Comparison of ENCODE assay signal across 12 cellular contexts in genomic region chr3:141414800-141415462, GRCh38. TPM values are rescaled to one million over a fixed set of nuclear protein-coding genes. Genes with fewer than 3 reads are reported as not detected.
DNase-seq lines count a peak whose midpoint lies in the region; ATAC-seq, FAIRE-seq and TF ChIP-seq lines count a peak whose summit lies in the region.
"Had no signal": no experiment of that assay in that cellular context is flagged by ENCODE, and none has a peak within 500 bp of the region (broad histone marks: within the 10 kb centered on the region; RNA-seq: fewer than 3 reads in every experiment).

No MANE protein-coding gene starts in this region.

- peaks cover 5% of the 10 kb centered on the region for H3K9me3 Mint-ChIP-seq in stimulated activated naive CD8-positive, alpha-beta T cell treated with anti-CD3 and anti-CD28 coated beads, Interleukin-15, Interleukin-2, amounts not matched to agents 100 ng/mL and 50 ng/mL, for 24 hours
- H3K9me3 Mint-ChIP-seq in stimulated activated naive CD8-positive, alpha-beta T cell treated with anti-CD3 and anti-CD28 coated beads, Interleukin-15, amount 100 ng/mL, for 72 hours, result peaks cover 7 to 10% of the 10 kb centered on the region in 2 donors
- H3K9me3 Mint-ChIP-seq: activated T-cell treated with anti-CD3 and anti-CD28 coated beads, Interleukin-2, amount 50 U/mL, for 4 hours had no signal

- WGBS in GM12878 (ENCODE audit: insufficient coverage, insufficient replicate concordance, low lambda C conversion rate, missing lambda C conversion rate), result 61% methylated on average over 5 of the region's 5 CpGs
- WGBS in mesenchymal stem cell, result 77% methylated on average over 5 of the region's 5 CpGs

- H4K91ac ChIP-seq in mesenchymal stem cell (ENCODE audit: low read length), result peak overlapping the region; percentile 29

- POLR2A ChIA-PET in GM12878 (lab: Charles Lee), result no interaction called here

- FAIRE-seq in GM12878 (lab: Jason Lieb, UNC), result no peak

- H2AFZ ChIP-seq in GM12878 (ENCODE audit: control insufficient read depth, low read depth, low read length) (no peak overlapping the region), mesenchymal stem cell (ENCODE audit: low read depth, low read length) (no peak overlapping the region)

- H3K79me2 ChIP-seq in GM12878 (ENCODE audit: control insufficient read depth, insufficient read depth, low read length), result peaks cover 85% of the 10 kb centered on the region

- no peak for TF ChIP-seq CTCF in GM12878 (IDR thresholded peaks at IDR 0.05 in 2 of 3, conservative IDR thresholded peaks at IDR 0.05 in 1 of 3; ENCODE audit: control insufficient read depth in 2 of 3, extremely low read depth in 1 of 3, insufficient read depth in 1 of 3, low read depth in 3 of 3, low read length in 3 of 3)

- no TSS peak for BruUV-seq in GM12878 (replicated peaks; lab: Mats Ljungman, UMichigan)

- H3K4me1 ChIP-seq in GM12878 (ENCODE audit: control insufficient read depth, insufficient read depth, low read length) (peaks cover 37% of the 10 kb centered on the region), mesenchymal stem cell (ENCODE audit: control insufficient read depth, insufficient read depth, low read depth, low read length) (peaks cover 17% of the 10 kb centered on the region)

- peak overlapping the region in 1 of 2 experiments; percentile 85 for H3K18ac ChIP-seq in mesenchymal stem cell (ENCODE audit: low read depth in 1 of 2, low read length in 2 of 2)

- no peaks in the 10 kb centered on the region for H3K27me3 Mint-ChIP-seq in stimulated activated naive CD8-positive, alpha-beta T cell treated with anti-CD3 and anti-CD28 coated beads, Interleukin-15, Interleukin-2, amounts not matched to agents 100 ng/mL and 50 ng/mL, for 24 hours
- H3K27me3 Mint-ChIP-seq in stimulated activated naive CD8-positive, alpha-beta T cell treated with anti-CD3 and anti-CD28 coated beads, Interleukin-15, amount 100 ng/mL, for 72 hours, result no peaks in the 10 kb centered on the region

- H3K27me3 ChIP-seq in GM12878 (replicated peaks in 1 of 2; ENCODE audit: control insufficient read depth in 2 of 2, insufficient read depth in 2 of 2, low read length in 1 of 2) (no peaks in the 10 kb centered on the region), mesenchymal stem cell (ENCODE audit: control insufficient read depth in 1 of 2, insufficient read depth in 1 of 2, low read length in 2 of 2) (no peaks in the 10 kb centered on the region)

- H3K14ac ChIP-seq in mesenchymal stem cell (ENCODE audit: low read length in 2 of 2), result no peak overlapping the region

- H3K4me3 ChIP-seq in GM12878 (no peak overlapping the region), mesenchymal stem cell (ENCODE audit: insufficient read depth in 1 of 2, low read depth in 1 of 2, low read length in 2 of 2) (no peak overlapping the region)

- H2BK12ac ChIP-seq in mesenchymal stem cell (ENCODE audit: low read length in 2 of 2), result peak overlapping the region in 1 of 2 experiments; percentile 25

- H2BK5ac ChIP-seq in mesenchymal stem cell (ENCODE audit: low read depth, low read length, poor library complexity, severe bottlenecking), result no peak overlapping the region

- no peak for DNase-seq in stimulated activated naive CD8-positive, alpha-beta T cell treated with anti-CD3 and anti-CD28 coated beads, Interleukin-15, amount 100 ng/mL, for 72 hours
- DNase-seq in GM12878 (ENCODE audit: low read depth, low spot score) (no peak), mesenchymal stem cell (peak; percentile 65), cortex of kidney (lab: John Stamatoyannopoulos, UW) (no peak), G401 (ENCODE audit: low spot score) (no peak), germinal center (ENCODE audit: low spot score) (no peak)
- DNase-seq: activated T-cell treated with anti-CD3 and anti-CD28 coated beads, Interleukin-2, amount 50 U/mL, for 4 hours; COR-L47; NCI-H2171; stimulated activated CD4-positive, alpha-beta T cell treated with anti-CD3 and anti-CD28 coated beads, Interleukin-12 subunit alpha, Interleukin-12 subunit beta, amount 100 ng/mL, for 4 hours had no signal

- peak overlapping the region; percentile 15 to 43 for H3K4ac ChIP-seq in mesenchymal stem cell (ENCODE audit: low read depth in 1 of 2, low read length in 2 of 2)

- intact Hi-C loops in GM12878 (cut with micrococcal nuclease; ENCODE audit: unreplicated experiment), result no loop called here

- peak overlapping the region; percentile 97 for H3K27ac Mint-ChIP-seq in stimulated activated naive CD8-positive, alpha-beta T cell treated with anti-CD3 and anti-CD28 coated beads, Interleukin-15, Interleukin-2, amounts not matched to agents 100 ng/mL and 50 ng/mL, for 24 hours
- H3K27ac Mint-ChIP-seq in stimulated activated naive CD8-positive, alpha-beta T cell treated with anti-CD3 and anti-CD28 coated beads, Interleukin-15, amount 100 ng/mL, for 72 hours, result no peak overlapping the region

- H3K79me1 ChIP-seq in mesenchymal stem cell (replicated peaks; ENCODE audit: low read length, poor library complexity, severe bottlenecking), result peaks cover 40% of the 10 kb centered on the region

- in situ Hi-C loops in GM12878 (cut with MboI) (no loop called here), G401 (cut with HindIII; ENCODE audit: low sequenced_read_pairs) (no loop called here)

- RAD21 ChIA-PET in GM12878 (lab: Charles Lee; ENCODE audit: unreplicated experiment), result interaction anchor here (0.6 kb wide), 1 partner anchor 26 kb away, joined by 3 read pairs; no protein-coding TSS in a partner anchor

- H3K27ac ChIP-seq in GM12878 (ENCODE audit: control insufficient read depth, insufficient read depth), result peak overlapping the region; percentile 8
- H3K27ac ChIP-seq in mesenchymal stem cell (ENCODE audit: low read length, poor library complexity, severe bottlenecking), result no peak overlapping the region

- peaks cover 70% of the 10 kb centered on the region for H3K4me1 Mint-ChIP-seq in stimulated activated naive CD8-positive, alpha-beta T cell treated with anti-CD3 and anti-CD28 coated beads, Interleukin-15, Interleukin-2, amounts not matched to agents 100 ng/mL and 50 ng/mL, for 24 hours (ENCODE audit: low read depth)
- peaks cover 76% of the 10 kb centered on the region for H3K4me1 Mint-ChIP-seq in stimulated activated naive CD8-positive, alpha-beta T cell treated with anti-CD3 and anti-CD28 coated beads, Interleukin-15, amount 100 ng/mL, for 72 hours

- H4K8ac ChIP-seq in mesenchymal stem cell (ENCODE audit: low read length), result peak overlapping the region; percentile 29

- CTCF ChIA-PET in GM12878 (lab: Yijun Ruan, JAX), result interaction anchor here (1.3 to 2.5 kb wide), 2 partner anchors 26 to 40 kb away, joined by 5 to 8 read pairs; no protein-coding TSS in a partner anchor

- H3K4me2 ChIP-seq in GM12878 (ENCODE audit: control insufficient read depth, insufficient read depth) (no peak overlapping the region), mesenchymal stem cell (ENCODE audit: low read length, poor library complexity, severe bottlenecking) (no peak overlapping the region)

- no peak for TF ChIP-seq RAD21 in GM12878 (IDR thresholded peaks at IDR 0.05; ENCODE audit: insufficient read depth, low read depth, low read length)

- no peak for ATAC-seq in stimulated activated naive CD8-positive, alpha-beta T cell treated with anti-CD3 and anti-CD28 coated beads, Interleukin-15, amount 100 ng/mL, for 72 hours
- ATAC-seq in GM12878 (no peak), HG03354 (IDR thresholded peaks at IDR 0.05; ENCODE audit: poor library complexity, severe bottlenecking, unreplicated experiment) (no peak)

- peak overlapping the region; percentile 1 for H3K4me3 Mint-ChIP-seq in stimulated activated naive CD8-positive, alpha-beta T cell treated with anti-CD3 and anti-CD28 coated beads, Interleukin-15, Interleukin-2, amounts not matched to agents 100 ng/mL and 50 ng/mL, for 24 hours
- peak overlapping the region in 1 of 2 donors; percentile 0 for H3K4me3 Mint-ChIP-seq in stimulated activated naive CD8-positive, alpha-beta T cell treated with anti-CD3 and anti-CD28 coated beads, Interleukin-15, amount 100 ng/mL, for 72 hours
- H3K4me3 Mint-ChIP-seq: activated T-cell treated with anti-CD3 and anti-CD28 coated beads, Interleukin-2, amount 50 U/mL, for 4 hours had no signal

- H3K9me3 ChIP-seq in GM12878 (replicated peaks; ENCODE audit: control insufficient read depth, insufficient read depth, low read length), result no peaks in the 10 kb centered on the region; the same call in 2 of the 3 replicates
- H3K9me3 ChIP-seq in mesenchymal stem cell (ENCODE audit: control insufficient read depth, low read length), result no peaks in the 10 kb centered on the region

- peaks cover 35% of the 10 kb centered on the region for H3K36me3 Mint-ChIP-seq in stimulated activated naive CD8-positive, alpha-beta T cell treated with anti-CD3 and anti-CD28 coated beads, Interleukin-15, Interleukin-2, amounts not matched to agents 100 ng/mL and 50 ng/mL, for 24 hours (ENCODE audit: low read depth)

- H3K36me3 ChIP-seq in GM12878 (ENCODE audit: control insufficient read depth in 2 of 2, insufficient read depth in 2 of 2, low read length in 1 of 2), result peaks cover 26 to 59% of the 10 kb centered on the region in 2 experiments
- H3K36me3 ChIP-seq in mesenchymal stem cell (ENCODE audit: control insufficient read depth in 1 of 2, insufficient read depth in 2 of 2, low read depth in 1 of 2, low read length in 2 of 2), result peaks cover 33 to 81% of the 10 kb centered on the region in 2 experiments

- H2BK120ac ChIP-seq in mesenchymal stem cell (ENCODE audit: low read depth, low read length), result peak overlapping the region; percentile 8

- H3K9ac ChIP-seq in GM12878 (ENCODE audit: control insufficient read depth, insufficient read depth, low read length) (no peak overlapping the region), mesenchymal stem cell (ENCODE audit: low read length) (peak overlapping the region; percentile 92)

- no peaks in the 10 kb centered on the region; the same call in 1 of the 2 replicates for H4K20me1 ChIP-seq in GM12878 (ENCODE audit: control insufficient read depth, insufficient read depth)

- no peak overlapping the region for H2AK5ac ChIP-seq in mesenchymal stem cell (ENCODE audit: low read length, severe bottlenecking)

- no peak for TF ChIP-seq POLR2A in GM12878 (IDR thresholded peaks at IDR 0.05; ENCODE audit: low read depth, low read length)

- SMC1A ChIA-PET in GM12878 (lab: Charles Lee; ENCODE audit: uncharacterized antibody, unreplicated experiment), result interaction anchor here (0.8 to 18.5 kb wide), 4 partner anchors 17 to 78 kb away, joined by 3 to 573 read pairs (median 8); no protein-coding TSS in a partner anchor

- H2BK15ac ChIP-seq in mesenchymal stem cell (ENCODE audit: low read depth, poor library complexity, severe bottlenecking), result peak overlapping the region; percentile 33

- H3K23ac ChIP-seq in mesenchymal stem cell (ENCODE audit: low read length in 2 of 2), result no peak overlapping the region

- TF ChIP-seq EP300 in GM12878 (IDR thresholded peaks at IDR 0.05; ENCODE audit: borderline replicate concordance in 1 of 2, control insufficient read depth in 1 of 2, low read depth in 2 of 2, low read length in 2 of 2), result no peak

RNA-seq across cellular contexts. Expression of gene ZBTB38, which starts 46.6 kb away (rescaled TPM):
- 322 and 349 TPM in 2 replicates for total RNA-seq in GM12878 (2013; cell fraction: nucleolus; rRNA removed)
- 99.6 and 121 TPM in 2 replicates for total RNA-seq in GM12878 (2014; rRNA removed)
- 115 and 120 TPM in 2 replicates for total RNA-seq in GM12878 (2014; rRNA removed; fragmentation: Illumina TruSeq; extraction: Trizol)
- 107 TPM in 2 replicates for total RNA-seq in GM12878 (2021)
- polyA plus RNA-seq in GM12878 (2011; ENCODE audit: low read depth), result 41.0 TPM
- polyA plus RNA-seq in GM12878 (2011; rRNA removed), result 63.3 and 66.4 TPM in 2 replicates
- 39.5 and 46.7 TPM in 2 replicates for polyA plus RNA-seq in GM12878 (2011; cell fraction: cytosol; rRNA removed)
- polyA plus RNA-seq in GM12878 (2011; cell fraction: nucleus; rRNA removed), result 79.0 and 87.0 TPM in 2 replicates
- polyA plus RNA-seq in GM12878 (2012), result 34.3 and 59.6 TPM in 2 replicates
- 91.5 and 109 TPM in 2 replicates for polyA plus RNA-seq in GM12878 (2014; fragmentation: Illumina TruSeq; extraction: Trizol)
- 10 to 100 TPM; 34.2 to 53.6 TPM for polyA plus RNA-seq in GM12878 (2014; fragmentation: Nextera tagmentation; extraction: Ambion mirVana)
- 45.4 and 50.3 TPM in 2 replicates for polyA plus RNA-seq in GM12878 (2014; rRNA removed)
- 10 to 100 TPM; 85.8 to 97.5 TPM for polyA plus RNA-seq in GM12878 (2016; fragmentation: Nextera tagmentation; extraction: Ambion mirVana)
- 168 and 259 TPM in 2 replicates for polyA minus RNA-seq in GM12878 (2011; rRNA and poly(A)+ RNA removed)
- 57.7 and 59.8 TPM in 2 replicates for polyA minus RNA-seq in GM12878 (2011; cell fraction: cytosol; rRNA and poly(A)+ RNA removed)
- 151 and 195 TPM in 2 replicates for polyA minus RNA-seq in GM12878 (2011; cell fraction: nucleus; rRNA and poly(A)+ RNA removed)
- polyA plus RNA-seq in mesenchymal stem cell (2013, experiment 1 of 2), result 42.0 TPM
- 39.5 TPM for polyA plus RNA-seq in mesenchymal stem cell (2013, experiment 2 of 2)
- 7.4 and 33.8 TPM in 2 replicates for total RNA-seq in G401 (2014; rRNA removed; shearing (Covaris generic))
